In the genomic region with DNA sequence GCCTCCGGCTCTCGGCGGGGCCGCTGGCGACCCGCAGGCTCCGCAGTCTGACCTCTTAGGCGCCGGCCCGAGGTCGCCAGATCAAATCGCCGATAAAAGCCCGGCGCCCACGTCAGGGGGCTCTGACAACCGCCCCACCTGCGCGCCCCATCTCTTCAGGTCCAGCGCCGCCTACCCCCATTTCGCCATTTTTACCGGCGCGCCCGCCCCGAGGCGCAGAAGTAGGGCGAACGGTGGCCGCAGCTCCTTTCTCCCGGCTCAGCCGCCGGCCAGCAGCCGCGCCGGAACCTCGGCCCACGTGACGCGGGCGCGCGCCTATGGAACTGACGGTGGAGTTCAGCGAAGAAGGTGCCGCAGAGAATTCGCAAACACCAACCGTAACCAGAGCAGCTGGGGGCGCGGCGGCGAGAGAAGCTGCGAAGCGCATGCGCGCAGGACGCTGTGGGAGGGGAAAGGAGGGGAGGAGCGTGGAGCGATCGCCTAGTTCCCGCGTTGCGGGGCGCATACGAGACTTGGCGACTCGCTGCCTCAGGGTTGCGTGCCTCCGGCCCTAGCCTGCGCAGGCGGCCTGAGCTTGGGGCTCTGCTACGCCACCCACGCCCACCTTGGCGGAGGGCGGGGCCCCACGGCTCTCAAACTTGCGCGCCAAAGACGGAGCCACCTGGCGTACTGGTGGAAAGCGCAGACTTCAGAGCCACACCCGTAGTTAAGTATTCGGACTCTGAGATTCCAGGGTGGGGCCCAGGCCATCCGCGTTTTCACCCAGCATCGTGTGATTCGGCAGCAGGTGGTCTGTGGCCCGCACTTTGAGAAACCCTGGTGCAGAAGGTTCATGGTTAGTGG, we compare ENCODE assay signal across 8 cellular contexts. TPM values are rescaled to one million over a fixed set of nuclear protein-coding genes. Genes with fewer than 3 reads are reported as not detected.
A peak's percentile ranks its signal among the peaks of the same experiment; 100 is the strongest.
DNase-seq lines count a peak whose midpoint lies in the region; ATAC-seq and TF ChIP-seq lines count a peak whose summit lies in the region.

A gene with protein sequence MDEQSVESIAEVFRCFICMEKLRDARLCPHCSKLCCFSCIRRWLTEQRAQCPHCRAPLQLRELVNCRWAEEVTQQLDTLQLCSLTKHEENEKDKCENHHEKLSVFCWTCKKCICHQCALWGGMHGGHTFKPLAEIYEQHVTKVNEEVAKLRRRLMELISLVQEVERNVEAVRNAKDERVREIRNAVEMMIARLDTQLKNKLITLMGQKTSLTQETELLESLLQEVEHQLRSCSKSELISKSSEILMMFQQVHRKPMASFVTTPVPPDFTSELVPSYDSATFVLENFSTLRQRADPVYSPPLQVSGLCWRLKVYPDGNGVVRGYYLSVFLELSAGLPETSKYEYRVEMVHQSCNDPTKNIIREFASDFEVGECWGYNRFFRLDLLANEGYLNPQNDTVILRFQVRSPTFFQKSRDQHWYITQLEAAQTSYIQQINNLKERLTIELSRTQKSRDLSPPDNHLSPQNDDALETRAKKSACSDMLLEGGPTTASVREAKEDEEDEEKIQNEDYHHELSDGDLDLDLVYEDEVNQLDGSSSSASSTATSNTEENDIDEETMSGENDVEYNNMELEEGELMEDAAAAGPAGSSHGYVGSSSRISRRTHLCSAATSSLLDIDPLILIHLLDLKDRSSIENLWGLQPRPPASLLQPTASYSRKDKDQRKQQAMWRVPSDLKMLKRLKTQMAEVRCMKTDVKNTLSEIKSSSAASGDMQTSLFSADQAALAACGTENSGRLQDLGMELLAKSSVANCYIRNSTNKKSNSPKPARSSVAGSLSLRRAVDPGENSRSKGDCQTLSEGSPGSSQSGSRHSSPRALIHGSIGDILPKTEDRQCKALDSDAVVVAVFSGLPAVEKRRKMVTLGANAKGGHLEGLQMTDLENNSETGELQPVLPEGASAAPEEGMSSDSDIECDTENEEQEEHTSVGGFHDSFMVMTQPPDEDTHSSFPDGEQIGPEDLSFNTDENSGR (minus strand): TSS at position 418 of the 843 bp plus-strand sequence. CDS start 419 bp downstream, outside the sequence.

- H3K4me1 ChIP-seq in left lung = peaks cover 8 to 24% of the 10 kb centered on the region in 2 donors

- H3K27ac Mint-ChIP-seq in CD14-positive monocyte = peak within 1 kb of the TSS; percentile 84 to 94 (median 92)
- peak within 1 kb of the TSS; percentile 94 for H3K27ac Mint-ChIP-seq in dendritic cell treated with granulocyte-macrophage colony-stimulating factor and Interleukin-4, amounts not matched to agents 40 ng/mL and 50 ng/mL, for 4 days

- peak; percentile 99 for DNase-seq in CD14-positive monocyte (ENCODE audit: low spot score)
- peak; percentile 97 for DNase-seq in NCI-H748 treated with DMSO at 0.1 percent for 48 hours (lab: John Stamatoyannopoulos, UW)
- peak; percentile 97 to 98 for DNase-seq in activated CD4-positive, alpha-beta T cell treated with anti-CD3 and anti-CD28 coated beads, Interleukin-2, amount 50 U/mL, for 24 hours (ENCODE audit: low read depth in 1 of 2, low spot score in 1 of 2)
- peak; percentile 99 to 100 for DNase-seq in left lung
- DNase-seq in stimulated activated CD4-positive, alpha-beta T cell treated with anti-CD3 and anti-CD28 coated beads, Interleukin-2, amount 100 ng/mL, for 48 hours = peak; percentile 96 to 97

- H3K27me3 ChIP-seq in left lung = no peaks in the 10 kb centered on the region

- H3K4me3 ChIP-seq in left lung = peak within 1 kb of the TSS; percentile 79 to 99

- H3K36me3 Mint-ChIP-seq in CD14-positive monocyte = peaks cover 13 to 29% of the 10 kb centered on the region in 2 donors
- H3K36me3 Mint-ChIP-seq in dendritic cell treated with granulocyte-macrophage colony-stimulating factor and Interleukin-4, amounts not matched to agents 40 ng/mL and 50 ng/mL, for 4 days (ENCODE audit: low read depth) = peaks cover 50% of the 10 kb centered on the region

- TF ChIP-seq CTCF in CD14-positive monocyte (IDR thresholded peaks at IDR 0.05) (peak; percentile 11), left lung (IDR thresholded peaks at IDR 0.05) (no peak)

- no peaks in the 10 kb centered on the region for H3K9me3 ChIP-seq in left lung

- H3K27me3 Mint-ChIP-seq in CD14-positive monocyte (ENCODE audit: low read depth in 3 of 3) = no peaks in the 10 kb centered on the region
- H3K27me3 Mint-ChIP-seq in dendritic cell treated with granulocyte-macrophage colony-stimulating factor and Interleukin-4, amounts not matched to agents 40 ng/mL and 50 ng/mL, for 4 days = no peaks in the 10 kb centered on the region

- H3K9me3 Mint-ChIP-seq in CD14-positive monocyte = no peaks in the 10 kb centered on the region
- no peaks in the 10 kb centered on the region for H3K9me3 Mint-ChIP-seq in dendritic cell treated with granulocyte-macrophage colony-stimulating factor and Interleukin-4, amounts not matched to agents 40 ng/mL and 50 ng/mL, for 4 days

- H3K27ac ChIP-seq in left lung = peak within 1 kb of the TSS; percentile 89 to 96

- peaks cover 20% of the 10 kb centered on the region for H3K4me1 Mint-ChIP-seq in CD14-positive monocyte
- H3K4me1 Mint-ChIP-seq in dendritic cell treated with granulocyte-macrophage colony-stimulating factor and Interleukin-4, amounts not matched to agents 40 ng/mL and 50 ng/mL, for 4 days (ENCODE audit: low read depth) = peaks cover 21% of the 10 kb centered on the region

- peak; percentile 96 for ATAC-seq in GM19372 (IDR thresholded peaks at IDR 0.05; ENCODE audit: low read depth, unreplicated experiment)
- ATAC-seq in HG03558 (IDR thresholded peaks at IDR 0.05; ENCODE audit: extremely low read depth, unreplicated experiment) = peak; percentile 90
- ATAC-seq in left lung = peak; percentile 97

- H3K4me3 Mint-ChIP-seq in CD14-positive monocyte = peak within 1 kb of the TSS; percentile 91 to 95
- peak within 1 kb of the TSS; percentile 84 for H3K4me3 Mint-ChIP-seq in dendritic cell treated with granulocyte-macrophage colony-stimulating factor and Interleukin-4, amounts not matched to agents 40 ng/mL and 50 ng/mL, for 4 days

- peaks cover 0 to 15% of the 10 kb centered on the region in 2 donors for H3K36me3 ChIP-seq in left lung

- intact Hi-C loops in CD14-positive monocyte (cut with micrococcal nuclease) = loop anchor here (2.0 kb wide), 1 partner anchor 48 kb away; a partner anchor contains a TSS
- intact Hi-C loops in dendritic cell treated with granulocyte-macrophage colony-stimulating factor and Interleukin-4, amounts not matched to agents 40 ng/mL and 50 ng/mL, for 4 days (cut with micrococcal nuclease) = loop anchor here (2.0 kb wide), 1 partner anchor 48 kb away; a partner anchor contains a TSS
- intact Hi-C loops in left lung (cut with DNase I) = no loop called here

RNA-seq across cellular contexts. Expression of the gene that starts here (rescaled TPM):
- 1 to 10 TPM; 2.7 to 5.3 TPM for polyA plus RNA-seq in CD14-positive monocyte
- total RNA-seq in left lung = 10 to 100 TPM; 22.6 to 23.3 TPM

Comparison
In these comparisons a context has a peak if more than half of its experiments do, and no peak if none do; other contexts are left out.
1. Peak in every context shown above with its lines: DNase-seq, ATAC-seq, H3K4me3 ChIP-seq and H3K27ac ChIP-seq.
2. intact Hi-C loops: an anchor here in CD14-positive monocyte (2.0 kb wide) and dendritic cell treated with granulocyte-macrophage colony-stimulating factor and Interleukin-4, amounts not matched to agents 40 ng/mL and 50 ng/mL, for 4 days (2.0 kb wide); none called in left lung.